ENCODE assay signal across 11 cellular contexts in the genomic region with DNA sequence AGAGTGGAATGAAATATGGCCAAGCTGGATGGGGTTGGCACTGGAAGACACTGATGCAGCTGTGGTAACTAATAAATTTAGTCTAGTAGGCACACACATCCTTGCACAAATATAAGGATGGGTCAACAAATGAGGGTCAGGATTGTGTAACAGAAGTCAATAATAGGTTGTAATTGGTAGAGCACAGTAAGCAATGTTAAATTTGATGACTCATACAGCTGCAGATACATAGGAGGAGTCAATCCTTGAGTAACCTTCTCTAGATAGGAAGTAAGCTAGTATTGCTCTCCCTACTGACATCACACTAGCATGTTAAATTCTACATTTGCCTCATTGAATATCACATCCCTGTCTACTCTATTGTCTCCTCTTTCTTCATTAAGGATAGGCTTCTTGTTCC.
A peak's percentile ranks its signal among the peaks of the same experiment; 100 is the strongest.
DNase-seq lines count a peak whose midpoint lies in the region; ATAC-seq and TF ChIP-seq lines count a peak whose summit lies in the region.
"Had no signal": no experiment of that assay in that cellular context is flagged by ENCODE, and none has a peak within 500 bp of the region (broad histone marks: within the 10 kb centered on the region; RNA-seq: fewer than 3 reads in every experiment).

No MANE protein-coding gene starts in this region.

- no peak overlapping the region for H3K4me3 ChIP-seq in heart left ventricle
- H3K4me3 ChIP-seq: upper lobe of left lung had no signal

- TF ChIP-seq CTCF in RWPE1 (conservative IDR thresholded peaks at IDR 0.05; ENCODE audit: low read depth) (no peak), heart left ventricle (IDR thresholded peaks at IDR 0.05) (no peak)

- H3K9me3 Mint-ChIP-seq in activated T-cell treated with anti-CD3 and anti-CD28 coated beads, Interleukin-2, amount 50 U/mL, for 24 hours, result peaks cover 2% of the 10 kb centered on the region
- peaks cover 15% of the 10 kb centered on the region for H3K9me3 Mint-ChIP-seq in activated T-helper 2 cell treated with anti-CD3 and anti-CD28 coated beads, Interferon-gamma antibody, Interleukin-2, Interleukin-4, amounts not matched to agents 10 μg/mL and 5 μg/mL and 100 μg/mL, durations not matched to agents 14 hours and 24 hours and 36 hours

- peaks cover 22% of the 10 kb centered on the region for H3K4me1 Mint-ChIP-seq in activated T-cell treated with anti-CD3 and anti-CD28 coated beads, Interleukin-2, amount 50 U/mL, for 24 hours (ENCODE audit: low read depth)
- peaks cover 29% of the 10 kb centered on the region for H3K4me1 Mint-ChIP-seq in activated T-helper 2 cell treated with anti-CD3 and anti-CD28 coated beads, Interferon-gamma antibody, Interleukin-2, Interleukin-4, amounts not matched to agents 10 μg/mL and 5 μg/mL and 100 μg/mL, durations not matched to agents 14 hours and 24 hours and 36 hours (ENCODE audit: low read depth)

- TF ChIP-seq POLR2A in heart left ventricle (IDR thresholded peaks at IDR 0.05), result no peak

- H3K27ac ChIP-seq in RWPE1, result no peak overlapping the region
- no peak overlapping the region for H3K27ac ChIP-seq in heart left ventricle
- H3K27ac ChIP-seq: upper lobe of left lung had no signal

- no peak overlapping the region for H3K4me3 Mint-ChIP-seq in activated T-cell treated with anti-CD3 and anti-CD28 coated beads, Interleukin-2, amount 50 U/mL, for 24 hours
- no peak overlapping the region for H3K4me3 Mint-ChIP-seq in activated T-helper 2 cell treated with anti-CD3 and anti-CD28 coated beads, Interferon-gamma antibody, Interleukin-2, Interleukin-4, amounts not matched to agents 10 μg/mL and 5 μg/mL and 100 μg/mL, durations not matched to agents 14 hours and 24 hours and 36 hours (ENCODE audit: low read depth)
- H3K4me3 Mint-ChIP-seq: brain had no signal

- intact Hi-C loops in heart left ventricle (cut with DNase I), result no loop called here
- intact Hi-C loops in activated T-helper 2 cell treated with anti-CD3 and anti-CD28 coated beads, Interferon-gamma antibody, Interleukin-2, Interleukin-4, amounts not matched to agents 10 μg/mL and 5 μg/mL and 100 μg/mL, durations not matched to agents 14 hours and 24 hours and 36 hours (cut with micrococcal nuclease), result no loop called here

- POLR2A ChIA-PET in RWPE1 (lab: Yijun Ruan, JAX; ENCODE audit: low non-redundant PET), result no interaction called here

- no peaks in the 10 kb centered on the region for H3K9me3 ChIP-seq in heart left ventricle
- H3K9me3 ChIP-seq: upper lobe of left lung had no signal

- H3K27ac Mint-ChIP-seq in activated T-cell treated with anti-CD3 and anti-CD28 coated beads, Interleukin-2, amount 50 U/mL, for 24 hours, result no peak overlapping the region
- H3K27ac Mint-ChIP-seq in activated T-helper 2 cell treated with anti-CD3 and anti-CD28 coated beads, Interferon-gamma antibody, Interleukin-2, Interleukin-4, amounts not matched to agents 10 μg/mL and 5 μg/mL and 100 μg/mL, durations not matched to agents 14 hours and 24 hours and 36 hours, result no peak overlapping the region
- H3K27ac Mint-ChIP-seq: brain had no signal

- no peaks in the 10 kb centered on the region for H3K4me1 ChIP-seq in heart left ventricle
- H3K4me1 ChIP-seq: upper lobe of left lung had no signal

- H3K27me3 Mint-ChIP-seq in activated T-cell treated with anti-CD3 and anti-CD28 coated beads, Interleukin-2, amount 50 U/mL, for 24 hours, result no peaks in the 10 kb centered on the region
- no peaks in the 10 kb centered on the region for H3K27me3 Mint-ChIP-seq in activated T-helper 2 cell treated with anti-CD3 and anti-CD28 coated beads, Interferon-gamma antibody, Interleukin-2, Interleukin-4, amounts not matched to agents 10 μg/mL and 5 μg/mL and 100 μg/mL, durations not matched to agents 14 hours and 24 hours and 36 hours (ENCODE audit: low read depth)
- H3K27me3 Mint-ChIP-seq: brain had no signal

- CTCF ChIA-PET in RWPE1 (lab: Yijun Ruan, JAX), result interaction anchor here (0.6 kb wide), 1 partner anchor 292 kb away, joined by 4 read pairs; no protein-coding TSS in a partner anchor

- no peaks in the 10 kb centered on the region for H3K27me3 ChIP-seq in heart left ventricle
- H3K27me3 ChIP-seq: upper lobe of left lung had no signal

- no peak for ATAC-seq in heart left ventricle

- H3K36me3 Mint-ChIP-seq in activated T-cell treated with anti-CD3 and anti-CD28 coated beads, Interleukin-2, amount 50 U/mL, for 24 hours (ENCODE audit: low read depth), result no peaks in the 10 kb centered on the region
- peaks cover 12% of the 10 kb centered on the region for H3K36me3 Mint-ChIP-seq in activated T-helper 2 cell treated with anti-CD3 and anti-CD28 coated beads, Interferon-gamma antibody, Interleukin-2, Interleukin-4, amounts not matched to agents 10 μg/mL and 5 μg/mL and 100 μg/mL, durations not matched to agents 14 hours and 24 hours and 36 hours (ENCODE audit: low read depth)
- H3K36me3 Mint-ChIP-seq: brain had no signal

- peak; percentile 91 to 93 for DNase-seq in AML-193 (lab: John Stamatoyannopoulos, UW)
- DNase-seq in HuH-7.5 (ENCODE audit: low spot score), result peak; percentile 12
- peak; percentile 54 for DNase-seq in RWPE1 (ENCODE audit: low spot score)
- peak; percentile 54 for DNase-seq in fibroblast of peridontal ligament (ENCODE audit: extremely low read depth)
- DNase-seq in heart left ventricle, result no peak
- no peak for DNase-seq in activated T-cell treated with anti-CD3 and anti-CD28 coated beads, Interleukin-2, amount 50 U/mL, for 24 hours
- DNase-seq in NCI-H1436 treated with DMSO at 0.1 percent for 48 hours (lab: John Stamatoyannopoulos, UW), result no peak
- DNase-seq in activated T-helper 2 cell treated with anti-CD3 and anti-CD28 coated beads, Interferon-gamma antibody, Interleukin-2, Interleukin-4, amounts not matched to agents 10 μg/mL and 5 μg/mL and 100 μg/mL, durations not matched to agents 14 hours and 24 hours and 36 hours (ENCODE audit: low spot score), result no peak
- DNase-seq: posterior cingulate gyrus, upper lobe of left lung had no signal

- no peaks in the 10 kb centered on the region for H3K36me3 ChIP-seq in heart left ventricle
- H3K36me3 ChIP-seq: upper lobe of left lung had no signal

Comparison
In these comparisons a context has a peak if more than half of its experiments do, and no peak if none do; other contexts are left out.
1. DNase-seq: peak in AML-193 (2 of 2), HuH-7.5 (single experiment), RWPE1 (single experiment) and fibroblast of peridontal ligament (single experiment); none in heart left ventricle (0 of 5), activated T-cell treated with anti-CD3 and anti-CD28 coated beads, Interleukin-2, amount 50 U/mL, for 24 hours (single experiment), NCI-H1436 treated with DMSO at 0.1 percent for 48 hours (single experiment) and activated T-helper 2 cell treated with anti-CD3 and anti-CD28 coated beads, Interferon-gamma antibody, Interleukin-2, Interleukin-4, amounts not matched to agents 10 μg/mL and 5 μg/mL and 100 μg/mL, durations not matched to agents 14 hours and 24 hours and 36 hours (single experiment).